24 cellular contexts compared by ENCODE assay signal in the genomic region with DNA sequence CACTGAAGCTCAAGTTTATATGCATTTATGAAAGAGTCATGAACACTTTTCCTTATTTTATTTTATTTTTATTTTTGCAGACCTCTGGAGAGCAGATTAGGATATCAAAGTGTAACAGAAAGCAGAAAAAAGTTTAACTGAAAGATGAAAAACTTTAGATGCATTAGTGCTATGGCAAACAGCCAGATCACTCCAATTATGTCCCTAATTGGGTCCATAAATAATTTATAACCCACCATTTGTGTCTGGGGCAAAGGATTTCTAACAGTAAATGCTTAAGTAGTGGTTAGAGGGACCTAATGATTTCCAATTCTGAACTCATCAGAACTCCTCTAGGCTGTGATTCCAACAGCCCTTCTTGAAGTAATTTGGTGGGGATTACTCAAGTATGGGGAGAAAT.
"Had no signal": no experiment of that assay in that cellular context is flagged by ENCODE, and none has a peak within 500 bp of the region (broad histone marks: within the 10 kb centered on the region; RNA-seq: fewer than 3 reads in every experiment).

No MANE protein-coding gene starts in this region.

- H3K36me3 ChIP-seq: neural progenitor cell, ovary, right lobe of liver, sigmoid colon, stomach, thoracic aorta, thyroid gland, tibial nerve, upper lobe of left lung, vagina had no signal

- H3K27ac ChIP-seq: neural progenitor cell, ovary, parathyroid adenoma, psoas muscle, right lobe of liver, sigmoid colon, stomach, thoracic aorta, thyroid gland, tibial nerve, upper lobe of left lung, vagina had no signal

- H3K9ac ChIP-seq: neural progenitor cell, parathyroid adenoma had no signal

- ATAC-seq: psoas muscle; right cardiac atrium; right lobe of liver; stimulated activated effector memory CD8-positive, alpha-beta T cell treated with anti-CD3 and anti-CD28 coated beads, Interleukin-12 subunit alpha, Interleukin-12 subunit beta, amount 100 ng/mL, for 72 hours; stimulated activated naive B cell treated with anti-CD40 and anti-IgM and Interleukin-4, amounts not matched to agents 10 μg/mL and 1 μg/mL and 100 μg/mL, for 72 hours had no signal

- H3K4me3 ChIP-seq: neural progenitor cell, ovary, psoas muscle, right lobe of liver, sigmoid colon, stomach, thoracic aorta, thyroid gland, tibial nerve, upper lobe of left lung, vagina had no signal

- DNase-seq: occipital lobe; ovary; posterior cingulate gyrus; psoas muscle; right cardiac atrium; right lobe of liver; sigmoid colon; small intestine; stimulated activated CD4-positive, alpha-beta T cell treated with anti-CD3 and anti-CD28 coated beads, Interleukin-15, amount 100 ng/mL, for 24 hours; stimulated activated CD4-positive, alpha-beta T cell treated with anti-CD3 and anti-CD28 coated beads, Interleukin-2, amount 100 ng/mL, for 24 hours; stimulated activated CD4-positive, alpha-beta T cell treated with anti-CD3 and anti-CD28 coated beads, Interleukin-2, amount 100 ng/mL, for 48 hours; stimulated activated CD4-positive, alpha-beta T cell treated with anti-CD3 and anti-CD28 coated beads, Interleukin-4, amount 100 ng/mL, for 24 hours; stimulated activated naive B cell treated with anti-CD40 and anti-IgM and Interleukin-4, amounts not matched to agents 10 μg/mL and 1 μg/mL and 100 μg/mL, for 72 hours; stimulated activated naive CD4-positive, alpha-beta T cell treated with Interleukin-2 at 50 U/mL for 16 hours; stomach; thyroid gland; trophoblast cell; upper lobe of left lung had no signal

- H3K9me3 ChIP-seq: ovary, psoas muscle, right lobe of liver, sigmoid colon, thoracic aorta, thyroid gland, upper lobe of left lung, vagina had no signal
